In the genomic region with DNA sequence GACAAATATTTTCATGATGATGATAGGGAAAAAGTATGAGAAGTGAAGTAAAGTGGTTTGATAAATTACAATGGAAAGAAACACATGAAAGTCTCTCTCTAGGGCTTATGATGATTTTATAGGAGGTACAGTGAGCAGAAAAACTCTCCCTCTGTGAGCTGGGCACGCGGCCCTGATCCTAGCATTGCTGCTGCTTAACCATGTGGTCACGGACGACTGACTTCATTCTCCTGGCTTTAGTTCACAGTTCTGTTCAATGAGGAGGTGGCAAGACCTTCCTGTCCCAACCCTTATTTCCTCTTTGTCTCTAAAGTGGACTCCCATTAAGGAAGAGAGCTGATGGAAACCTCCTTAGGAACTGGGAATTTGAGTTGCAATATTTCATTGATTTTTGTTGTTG, we compare ENCODE assay signal across 17 cellular contexts. TPM values are rescaled to one million over a fixed set of nuclear protein-coding genes. Genes with fewer than 3 reads are reported as not detected.
DNase-seq lines count a peak whose midpoint lies in the region; ATAC-seq and TF ChIP-seq lines count a peak whose summit lies in the region.
"Had no signal": no experiment of that assay in that cellular context is flagged by ENCODE, and none has a peak within 500 bp of the region (broad histone marks: within the 10 kb centered on the region; RNA-seq: fewer than 3 reads in every experiment).

No MANE protein-coding gene starts in this region.

- no peaks in the 10 kb centered on the region for H3K9me3 ChIP-seq in heart left ventricle
- H3K9me3 ChIP-seq: neutrophil, upper lobe of left lung had no signal

- H3K27ac ChIP-seq in heart left ventricle: peak overlapping the region in 2 of 12 donors; percentile 15 to 25
- H3K27ac ChIP-seq: neutrophil had no signal

- no peak for TF ChIP-seq CTCF in heart left ventricle (IDR thresholded peaks at IDR 0.05)

- ATAC-seq in heart left ventricle (peak; percentile 51 to 87 (median 78)), sciatic nerve (peak; percentile 45), GM21619 (IDR thresholded peaks at IDR 0.05; ENCODE audit: unreplicated experiment) (no peak), HG03521 (IDR thresholded peaks at IDR 0.05; ENCODE audit: unreplicated experiment) (no peak), GM18861 (IDR thresholded peaks at IDR 0.05; ENCODE audit: unreplicated experiment) (no peak)
- ATAC-seq: effector memory CD8-positive, alpha-beta T cell had no signal

- TF ChIP-seq POLR2A in heart left ventricle (IDR thresholded peaks at IDR 0.05): no peak

- peaks cover 0 to 58% (median 15%) of the 10 kb centered on the region in 9 donors for H3K36me3 ChIP-seq in heart left ventricle
- H3K36me3 ChIP-seq: neutrophil had no signal

- no peak overlapping the region for H3K4me3 ChIP-seq in heart left ventricle
- H3K4me3 ChIP-seq: upper lobe of left lung had no signal

- intact Hi-C loops in heart left ventricle (cut with DNase I) (no loop called here), sciatic nerve (cut with DNase I) (no loop called here)

- no peaks in the 10 kb centered on the region for H3K27me3 ChIP-seq in heart left ventricle
- H3K27me3 ChIP-seq: neutrophil, upper lobe of left lung had no signal

- peaks cover 0 to 13% (median 0%) of the 10 kb centered on the region in 12 donors for H3K4me1 ChIP-seq in heart left ventricle

- 34 to 51% (median 43%) methylated on average over 4 of the region's 4 CpGs for WGBS in heart left ventricle, 4 donors

- DNase-seq in NCI-H146 (lab: John Stamatoyannopoulos, UW) (peak; percentile 18), NCI-H146 treated with DMSO at 0.1 percent for 48 hours (lab: John Stamatoyannopoulos, UW; ENCODE audit: unreplicated experiment) (no peak), NCI-H446 (lab: John Stamatoyannopoulos, UW) (peak; percentile 27 to 59), heart left ventricle (peak in 4 of 5 donors; percentile 19 to 40 (median 27)), sciatic nerve (ENCODE audit: low spot score) (no peak)
- DNase-seq: 8988T; Calu3; effector memory CD8-positive, alpha-beta T cell; NCI-H2171 treated with DMSO at 0.1 percent for 48 hours; OCI-M1; stimulated activated CD4-positive, alpha-beta T cell treated with anti-CD3 and anti-CD28 coated beads, Interleukin-15, amount 100 ng/mL, for 24 hours; upper lobe of left lung had no signal

RNA-seq across cellular contexts. Expression of gene PON3, which starts 8.1 kb away (rescaled TPM):
- total RNA-seq in heart left ventricle: 1 to 10 TPM in 2 of 9 donors, under 1 TPM in 7; 0.28 to 1.8 (median 0.70) TPM
- polyA plus RNA-seq in heart left ventricle: under 1 TPM; 0.21 to 0.80 TPM
- total RNA-seq in sciatic nerve: 8.9 TPM
- total RNA-seq: lung microvascular endothelial cell had no signal

RNA-seq across cellular contexts. Expression of gene PON2, which starts 30.5 kb away (rescaled TPM):
- total RNA-seq in heart left ventricle (10 to 100 TPM; 26.3 to 50.6 (median 35.7) TPM), sciatic nerve (111 TPM)
- 10 to 100 TPM; 16.6 to 29.5 TPM for polyA plus RNA-seq in heart left ventricle

Comparison
In these comparisons a context has a peak if more than half of its experiments do, and no peak if none do; other contexts are left out.
1. DNase-seq: peak in NCI-H146 (single experiment), NCI-H446 (2 of 2) and heart left ventricle (4 of 5); none in NCI-H146 treated with DMSO at 0.1 percent for 48 hours (single experiment) and sciatic nerve (single experiment).
2. ATAC-seq: peak in heart left ventricle (4 of 4) and sciatic nerve (single experiment); none in GM21619 (single experiment), HG03521 (single experiment) and GM18861 (single experiment).